Comparison of ENCODE assay signal across 20 cellular contexts in genomic region chrX:109654710-109655109, GRCh38. TPM values are rescaled to one million over a fixed set of nuclear protein-coding genes. Genes with fewer than 3 reads are reported as not detected.
DNase-seq lines count a peak whose midpoint lies in the region; ATAC-seq, FAIRE-seq and TF ChIP-seq lines count a peak whose summit lies in the region.
"Had no signal": no experiment of that assay in that cellular context is flagged by ENCODE, and none has a peak within 500 bp of the region (broad histone marks: within the 10 kb centered on the region; RNA-seq: fewer than 3 reads in every experiment).

No MANE protein-coding gene starts in this region.

- TF ChIP-seq EP300 in HepG2 (IDR thresholded peaks at IDR 0.05; ENCODE audit: low read depth in 2 of 2, low read length in 2 of 2) (no peak), HepG2 (CRISPR knock-in tag; IDR thresholded peaks at IDR 0.05; ENCODE audit: borderline replicate concordance) (no peak)

- peaks cover 59% of the 10 kb centered on the region for H3K79me2 ChIP-seq in HepG2 (ENCODE audit: insufficient read depth, low read length)

- peaks cover 59% of the 10 kb centered on the region for H4K20me1 ChIP-seq in HepG2 (ENCODE audit: insufficient read depth, low read length)

- intact Hi-C loops in HepG2 (cut with micrococcal nuclease; ENCODE audit: unreplicated experiment) (no loop called here), right lobe of liver (cut with DNase I) (no loop called here)

- peak overlapping the region; percentile 100 for H3K27ac Mint-ChIP-seq in endothelial cell (ENCODE audit: unreplicated experiment)
- peak overlapping the region; percentile 22 for H3K27ac Mint-ChIP-seq in type B pancreatic cell
- H3K27ac Mint-ChIP-seq: CD4-positive, alpha-beta memory T cell had no signal

- CTCF ChIA-PET in HepG2 (lab: Yijun Ruan, JAX; ENCODE audit: low intra/inter-chr PET ratio, low total read pairs) = no interaction called here

- no peak overlapping the region for H3K4me2 ChIP-seq in HepG2 (ENCODE audit: low read depth, low read length)

- FAIRE-seq in HepG2 (lab: Jason Lieb, UNC) (no peak), GM12891 (lab: Jason Lieb, UNC) (peak; percentile 43)
- FAIRE-seq: GM19239, K562 had no signal

- no peak overlapping the region for H3K9ac ChIP-seq in HepG2 (ENCODE audit: insufficient read depth, low read depth, low read length)
- H3K9ac ChIP-seq: GM23248 had no signal

- no TSS peak for BruUV-seq in HepG2 (replicated peaks; lab: Mats Ljungman, UMichigan)

- H3K4me1 ChIP-seq in HepG2 (ENCODE audit: insufficient read depth, low read length) (peaks cover 8% of the 10 kb centered on the region; the same call in 1 of the 2 replicates), right lobe of liver (no peaks in the 10 kb centered on the region), HAP-1 (peaks cover 15% of the 10 kb centered on the region)

- H3K4me3 Mint-ChIP-seq in endothelial cell (ENCODE audit: unreplicated experiment) = no peak overlapping the region
- no peak overlapping the region for H3K4me3 Mint-ChIP-seq in type B pancreatic cell
- H3K4me3 Mint-ChIP-seq: CD4-positive, alpha-beta memory T cell had no signal

- H3K27ac ChIP-seq in HepG2 (ENCODE audit: extremely low read length, insufficient read depth, low read length) (peak overlapping the region; percentile 9), right lobe of liver (no peak overlapping the region)
- H3K27ac ChIP-seq: C4-2B, GM23248 had no signal

- POLR2A ChIA-PET in HepG2 (lab: Yijun Ruan, JAX) = no interaction called here

- ATAC-seq in HepG2 (peak; percentile 36), right lobe of liver (no peak)
- ATAC-seq: K562 had no signal

- WGBS in HepG2 (ENCODE audit: low lambda C conversion rate) = 93% methylated on average over 3 of the region's 4 CpGs
- 59% methylated on average over 4 of the region's 4 CpGs for WGBS in right lobe of liver (ENCODE audit: insufficient coverage, low coverage, low lambda C conversion rate, missing lambda C conversion rate)

- DNase-seq in HepG2 (ENCODE audit: low spot score) (no peak), right lobe of liver (no peak), GM12891 (ENCODE audit: insufficient read length, low spot score) (no peak), endothelial cell (ENCODE audit: low spot score) (no peak), type B pancreatic cell (ENCODE audit: extremely low spot score, unreplicated experiment) (no peak), HAP-1 (ENCODE audit: low spot score in 2 of 2) (no peak), medulla oblongata (ENCODE audit: extremely low spot score) (no peak)
- DNase-seq: ACHN; CD4-positive, alpha-beta memory T cell; DMS153; DMS79; GDM1; GM23248; HCEC 1CT; IMR-90 had no signal

- H3K4me1 Mint-ChIP-seq in endothelial cell (ENCODE audit: unreplicated experiment) = peaks cover 25% of the 10 kb centered on the region
- H3K4me1 Mint-ChIP-seq in type B pancreatic cell (ENCODE audit: unreplicated experiment) = no peaks in the 10 kb centered on the region
- H3K4me1 Mint-ChIP-seq: CD4-positive, alpha-beta memory T cell had no signal

- H3K27me3 ChIP-seq in HepG2 (ENCODE audit: control insufficient read depth in 1 of 2, insufficient read depth in 2 of 2, low read length in 2 of 2) (no peaks in the 10 kb centered on the region), right lobe of liver (peaks cover 0 to 5% of the 10 kb centered on the region in 2 donors), HAP-1 (ENCODE audit: low read depth) (no peaks in the 10 kb centered on the region)

- no peak overlapping the region for H3K4me3 ChIP-seq in HepG2 (replicated peaks in 1 of 3; ENCODE audit: insufficient read depth in 1 of 3, low read depth in 2 of 3, low read length in 3 of 3)
- no peak overlapping the region for H3K4me3 ChIP-seq in right lobe of liver
- no peak overlapping the region for H3K4me3 ChIP-seq in HAP-1
- H3K4me3 ChIP-seq: GM23248, K562 had no signal

- H3K27me3 Mint-ChIP-seq in endothelial cell (ENCODE audit: unreplicated experiment) (peaks cover 3% of the 10 kb centered on the region), type B pancreatic cell (no peaks in the 10 kb centered on the region)
- H3K27me3 Mint-ChIP-seq: CD4-positive, alpha-beta memory T cell had no signal

- TF ChIP-seq RAD21 in HepG2 (CRISPR knock-in tag; IDR thresholded peaks at IDR 0.05) = no peak

- in situ Hi-C loops in HepG2 (cut with HindIII; ENCODE audit: extremely low pct_ligation_motif_present, low pct_unique_long_range_greater_than_20kb) = no loop called here
- in situ Hi-C loops in HAP-1 (cut with MboI; ENCODE audit: low sequenced_read_pairs) = no loop called here

- TF ChIP-seq POLR2A in HepG2 (IDR thresholded peaks at IDR 0.05; ENCODE audit: insufficient read depth in 1 of 2, low read depth in 2 of 2, low read length in 2 of 2) (0 out of 4 replicates have a peak, but pooled peaks of 1 of the 2 experiments have one; percentile 22), right lobe of liver (IDR thresholded peaks at IDR 0.05) (no peak), GM12891 (IDR thresholded peaks at IDR 0.05; ENCODE audit: low read depth, low read length) (no peak)

- H3K36me3 Mint-ChIP-seq in endothelial cell (ENCODE audit: low read depth, unreplicated experiment) (peaks cover 13% of the 10 kb centered on the region), type B pancreatic cell (peaks cover 12% of the 10 kb centered on the region)

- TF ChIP-seq CTCF in HepG2 (CRISPR knock-in tag; IDR thresholded peaks at IDR 0.05) (no peak), right lobe of liver (IDR thresholded peaks at IDR 0.05) (no peak), endothelial cell (IDR thresholded peaks at IDR 0.05; ENCODE audit: unreplicated experiment) (no peak), type B pancreatic cell (conservative IDR thresholded peaks at IDR 0.05) (no peak)

- H3K9me3 ChIP-seq in HepG2 (ENCODE audit: low read length) (no peaks in the 10 kb centered on the region), right lobe of liver (no peaks in the 10 kb centered on the region), HAP-1 (no peaks in the 10 kb centered on the region)

- H2AFZ ChIP-seq in HepG2 (ENCODE audit: low read length) = no peak overlapping the region
- H2AFZ ChIP-seq: GM23248 had no signal

- peaks cover 7 to 31% of the 10 kb centered on the region in 2 experiments for H3K36me3 ChIP-seq in HepG2 (replicated peaks in 1 of 2; ENCODE audit: control insufficient read depth in 1 of 2, insufficient read depth in 2 of 2, low read length in 2 of 2)
- H3K36me3 ChIP-seq in right lobe of liver = no peaks in the 10 kb centered on the region
- H3K36me3 ChIP-seq in HAP-1 (replicated peaks) = peaks cover 15% of the 10 kb centered on the region

- H3K9me3 Mint-ChIP-seq in endothelial cell (ENCODE audit: unreplicated experiment) (no peaks in the 10 kb centered on the region), type B pancreatic cell (peaks cover 9% of the 10 kb centered on the region)

TF ChIP-seq in GM12891, 5 proteins besides CTCF, POLR2A, EP300 and RAD21:
- TF ChIP-seq TAF1 (IDR thresholded peaks at IDR 0.05; ENCODE audit: low read depth, low read length) = no peak
- TF ChIP-seq POU2F2 (IDR thresholded peaks at IDR 0.05; ENCODE audit: low read depth, low read length) = no peak
- TF ChIP-seq POLR2AphosphoS5 (IDR thresholded peaks at IDR 0.05; ENCODE audit: low read depth, low read length) = no peak
TF ChIP-seq in GM12891: peak in this region for 0.

RNA-seq across cellular contexts. Expression of gene KCNE5, which starts 29.7 kb away (rescaled TPM):
- total RNA-seq in HepG2 (2016; rRNA removed; fragmentation: Illumina TruSeq; extraction: Trizol) = 0.31 and 0.33 TPM in 2 replicates
- total RNA-seq in HepG2 (2016; cell fraction: cytosol; rRNA removed; fragmentation: Illumina TruSeq; extraction: Trizol; ENCODE audit: low read depth) = not detected in 2 replicates
- 0.32 TPM in 1 of 2 replicates, not detected in the other for total RNA-seq in HepG2 (2016; cell fraction: insoluble cytoplasmic fraction; rRNA removed; fragmentation: Illumina TruSeq; extraction: Trizol)
- 0.10 and 0.19 TPM in 2 replicates for total RNA-seq in HepG2 (2016; cell fraction: membrane; rRNA removed; fragmentation: Illumina TruSeq; extraction: Trizol)
- total RNA-seq in HepG2 (2016; cell fraction: nucleus; rRNA removed; fragmentation: Illumina TruSeq; extraction: Trizol) = 0.68 and 0.81 TPM in 2 replicates
- 1.1 and 1.4 TPM in 2 replicates for polyA plus RNA-seq in HepG2 (2011; rRNA removed)
- 0.55 and 0.60 TPM in 2 replicates for polyA plus RNA-seq in HepG2 (2011; cell fraction: cytosol; rRNA removed)
- 7.8 and 9.1 TPM in 2 replicates for polyA plus RNA-seq in HepG2 (2011; cell fraction: nucleus; rRNA removed)
- 0.74 and 1.1 TPM in 2 replicates for polyA plus RNA-seq in HepG2 (2012)
- polyA plus RNA-seq in HepG2 (2016; cell fraction: cytosol; fragmentation: Illumina TruSeq; extraction: Trizol; ENCODE audit: low read depth) = 0.14 TPM in 1 of 2 replicates, not detected in the other
- 0.15 and 0.27 TPM in 2 replicates for polyA plus RNA-seq in HepG2 (2016; cell fraction: insoluble cytoplasmic fraction; fragmentation: Illumina TruSeq; extraction: Trizol; ENCODE audit: low read depth)
- polyA plus RNA-seq in HepG2 (2016; cell fraction: membrane; fragmentation: Illumina TruSeq; extraction: Trizol; ENCODE audit: low read depth) = 0.10 TPM in 1 of 2 replicates, not detected in the other
- polyA plus RNA-seq in HepG2 (2016; cell fraction: nucleus; fragmentation: Illumina TruSeq; extraction: Trizol; ENCODE audit: insufficient read depth, low read depth) = 0.95 TPM in 1 of 2 replicates, not detected in the other
- polyA minus RNA-seq in HepG2 (2011; rRNA and poly(A)+ RNA removed; ENCODE audit: low replicate concordance) = 2.6 and 13.2 TPM in 2 replicates
- polyA minus RNA-seq in HepG2 (2011; cell fraction: cytosol; rRNA and poly(A)+ RNA removed) = 0.79 and 1.2 TPM in 2 replicates
- 18.4 and 25.6 TPM in 2 replicates for polyA minus RNA-seq in HepG2 (2011; cell fraction: nucleus; rRNA and poly(A)+ RNA removed)
- total RNA-seq in right lobe of liver = under 1 TPM in 2 of 6 experiments, not detected in 4; 0.16 to 0.27 TPM
- polyA plus RNA-seq in GM12891 (2012; ENCODE audit: low read depth, missing spikeins) = 0.23 TPM
- 9.4 TPM for total RNA-seq in endothelial cell (ENCODE audit: unreplicated experiment)
- 1.7 and 2.7 TPM in 2 replicates for total RNA-seq in type B pancreatic cell (ENCODE audit: low replicate concordance)
- total RNA-seq: A172, Daoy had no signal
- polyA plus RNA-seq: CD4-positive, alpha-beta memory T cell had no signal
